Comparison of ENCODE assay signal across 9 cellular contexts in the genomic region with DNA sequence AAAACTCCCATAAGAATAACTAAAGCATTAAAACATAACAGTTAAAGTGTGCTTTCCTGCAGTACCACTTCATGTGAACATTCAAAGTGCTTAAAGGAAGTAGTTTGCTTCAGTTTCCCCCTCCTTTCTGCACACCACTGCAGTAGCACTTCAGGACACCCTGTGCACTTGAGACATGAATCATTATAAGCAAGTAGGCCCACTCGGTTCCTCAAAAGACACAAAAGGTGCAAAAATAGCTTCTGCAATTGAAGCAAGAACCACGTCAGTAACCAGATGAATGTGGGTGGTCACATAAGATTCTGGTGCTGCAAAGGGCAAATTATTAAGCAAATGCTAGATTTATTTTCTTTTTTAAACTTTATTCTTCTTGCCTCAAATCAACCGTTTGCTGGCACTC.
DNase-seq lines count a peak whose midpoint lies in the region; ATAC-seq lines count a peak whose summit lies in the region.
"Had no signal": no experiment of that assay in that cellular context is flagged by ENCODE, and none has a peak within 500 bp of the region (broad histone marks: within the 10 kb centered on the region; RNA-seq: fewer than 3 reads in every experiment).

No MANE protein-coding gene starts in this region.

- H3K36me3 Mint-ChIP-seq in activated T-helper 17 cell treated with anti-CD3 and anti-CD28 coated beads, Interleukin-2, amount 50 U/mL, for 72 hours (ENCODE audit: low read depth), result peaks cover 70% of the 10 kb centered on the region

- no peaks in the 10 kb centered on the region for H3K4me1 ChIP-seq in HAP-1

- no peak overlapping the region for H3K4me3 ChIP-seq in HAP-1
- H3K4me3 ChIP-seq: SK-N-MC had no signal

- peak; percentile 99 for ATAC-seq in HG03066 (IDR thresholded peaks at IDR 0.05; ENCODE audit: low read depth, unreplicated experiment)
- ATAC-seq in activated T-helper 17 cell treated with anti-CD3 and anti-CD28 coated beads, Interleukin-2, amount 50 U/mL, for 72 hours (replicated peaks), result peak; percentile 64

- H3K9me3 ChIP-seq in HAP-1, result no peaks in the 10 kb centered on the region

- DNase-seq in DMS79 (lab: John Stamatoyannopoulos, UW), result peak; percentile 10
- peak; percentile 7 for DNase-seq in GM19238 (ENCODE audit: insufficient read length, low spot score)
- DNase-seq in HAP-1 (ENCODE audit: low spot score in 2 of 2), result no peak
- DNase-seq in NCI-H2227 (lab: John Stamatoyannopoulos, UW; ENCODE audit: unreplicated experiment), result no peak
- DNase-seq in effector CD4-positive, alpha-beta T cell, result no peak
- no peak for DNase-seq in NCI-H2081 (lab: John Stamatoyannopoulos, UW)

- H3K27ac Mint-ChIP-seq in activated T-helper 17 cell treated with anti-CD3 and anti-CD28 coated beads, Interleukin-2, amount 50 U/mL, for 72 hours, result peak overlapping the region; percentile 18

- peak overlapping the region; percentile 15 for H3K4me3 Mint-ChIP-seq in activated T-helper 17 cell treated with anti-CD3 and anti-CD28 coated beads, Interleukin-2, amount 50 U/mL, for 72 hours

- H3K36me3 ChIP-seq in HAP-1 (replicated peaks), result no peaks in the 10 kb centered on the region

- no peaks in the 10 kb centered on the region for H3K9me3 Mint-ChIP-seq in activated T-helper 17 cell treated with anti-CD3 and anti-CD28 coated beads, Interleukin-2, amount 50 U/mL, for 72 hours

- peaks cover 47% of the 10 kb centered on the region for H3K4me1 Mint-ChIP-seq in activated T-helper 17 cell treated with anti-CD3 and anti-CD28 coated beads, Interleukin-2, amount 50 U/mL, for 72 hours

- in situ Hi-C loops in HAP-1 (cut with MboI; ENCODE audit: low sequenced_read_pairs), result no loop called here

- no peaks in the 10 kb centered on the region for H3K27me3 Mint-ChIP-seq in activated T-helper 17 cell treated with anti-CD3 and anti-CD28 coated beads, Interleukin-2, amount 50 U/mL, for 72 hours

- no peaks in the 10 kb centered on the region for H3K27me3 ChIP-seq in HAP-1 (ENCODE audit: low read depth)

Comparison
In these comparisons a context has a peak if more than half of its experiments do, and no peak if none do; other contexts are left out.
1. DNase-seq: peak in DMS79 (single experiment) and GM19238 (single experiment); none in HAP-1 (0 of 2), NCI-H2227 (single experiment), effector CD4-positive, alpha-beta T cell (single experiment) and NCI-H2081 (0 of 2).